In genomic region chr11:28099715-28100114, GRCh38 we compare ENCODE assay signal across 26 cellular contexts.
"Had no signal": no experiment of that assay in that cellular context is flagged by ENCODE, and none has a peak within 500 bp of the region (broad histone marks: within the 10 kb centered on the region; RNA-seq: fewer than 3 reads in every experiment).

No MANE protein-coding gene starts in this region.

- H3K27ac Mint-ChIP-seq: activated B cell treated with CpG ODN at 0.5 μM for 24 hours; activated CD4-positive, alpha-beta T cell treated with anti-CD3 and anti-CD28 coated beads for 36 hours; activated CD8-positive, alpha-beta T cell treated with anti-CD3 and anti-CD28 coated beads for 36 hours; activated naive CD4-positive, alpha-beta T cell treated with anti-CD3 and anti-CD28 coated beads, Interleukin-2, amount 50 U/mL, for 24 hours; activated T-helper 1 cell treated with anti-CD3 and anti-CD28 coated beads, Interleukin-12 subunit alpha, Interleukin-12 subunit beta, Interleukin-2, Interleukin-4 antibody, amounts not matched to agents 30 ng/mL and 10 ng/mL and 1 ng/mL, durations not matched to agents 14 hours and 24 hours and 36 hours; stimulated activated naive B cell treated with anti-CD40 and anti-IgM and Interleukin-4, amounts not matched to agents 10 μg/mL and 1 μg/mL and 100 μg/mL, for 72 hours had no signal

- DNase-seq: activated B cell treated with CpG ODN at 0.5 μM for 24 hours; activated CD4-positive, alpha-beta T cell treated with anti-CD3 and anti-CD28 coated beads for 36 hours; activated CD8-positive, alpha-beta T cell treated with anti-CD3 and anti-CD28 coated beads for 36 hours; activated gamma-delta T cell; aorta; caudate nucleus; dermis blood vessel endothelial cell; effector CD8-positive, alpha-beta T cell; glutamatergic neuron; immature natural killer cell; kidney glomerular epithelial cell; left ventricle myocardium inferior; midbrain; nucleus accumbens; stimulated activated CD4-positive, alpha-beta T cell treated with anti-CD3 and anti-CD28 coated beads, Interleukin-2, amount 100 ng/mL, for 48 hours; stimulated activated CD8-positive, alpha-beta memory T cell treated with anti-CD3 and anti-CD28 coated beads, Interleukin-4, amount 100 ng/mL, for 48 hours; stimulated activated naive B cell treated with anti-CD40 and anti-IgM and Interleukin-4, amounts not matched to agents 10 μg/mL and 1 μg/mL and 100 μg/mL, for 72 hours; T-helper 1 cell; testis; trophoblast cell had no signal

- H3K4me1 Mint-ChIP-seq: activated B cell treated with CpG ODN at 0.5 μM for 24 hours; activated CD4-positive, alpha-beta T cell treated with anti-CD3 and anti-CD28 coated beads for 36 hours; activated naive CD4-positive, alpha-beta T cell treated with anti-CD3 and anti-CD28 coated beads, Interleukin-2, amount 50 U/mL, for 24 hours; immature natural killer cell had no signal

- H3K36me3 ChIP-seq: left ventricle myocardium inferior had no signal

- H3K4me1 ChIP-seq: testis had no signal

- H3K4me3 Mint-ChIP-seq: activated B cell treated with CpG ODN at 0.5 μM for 24 hours; activated CD4-positive, alpha-beta T cell treated with anti-CD3 and anti-CD28 coated beads for 36 hours; activated CD8-positive, alpha-beta T cell treated with anti-CD3 and anti-CD28 coated beads for 36 hours; activated naive CD4-positive, alpha-beta T cell treated with anti-CD3 and anti-CD28 coated beads, Interleukin-2, amount 50 U/mL, for 24 hours; activated T-helper 1 cell treated with anti-CD3 and anti-CD28 coated beads, Interleukin-12 subunit alpha, Interleukin-12 subunit beta, Interleukin-2, Interleukin-4 antibody, amounts not matched to agents 30 ng/mL and 10 ng/mL and 1 ng/mL, durations not matched to agents 14 hours and 24 hours and 36 hours; immature natural killer cell; stimulated activated naive B cell treated with anti-CD40 and anti-IgM and Interleukin-4, amounts not matched to agents 10 μg/mL and 1 μg/mL and 100 μg/mL, for 72 hours had no signal

- H3K27me3 Mint-ChIP-seq: activated B cell treated with CpG ODN at 0.5 μM for 24 hours; activated CD4-positive, alpha-beta T cell treated with anti-CD3 and anti-CD28 coated beads for 36 hours; activated CD8-positive, alpha-beta T cell treated with anti-CD3 and anti-CD28 coated beads for 36 hours; activated naive CD4-positive, alpha-beta T cell treated with anti-CD3 and anti-CD28 coated beads, Interleukin-2, amount 50 U/mL, for 24 hours; brain; stimulated activated naive B cell treated with anti-CD40 and anti-IgM and Interleukin-4, amounts not matched to agents 10 μg/mL and 1 μg/mL and 100 μg/mL, for 72 hours had no signal

- ATAC-seq: activated CD4-positive, alpha-beta T cell treated with anti-CD3 and anti-CD28 coated beads for 36 hours; activated CD8-positive, alpha-beta T cell treated with anti-CD3 and anti-CD28 coated beads for 36 hours; esophagus mucosa; stimulated activated naive B cell treated with anti-CD40 and anti-IgM and Interleukin-4, amounts not matched to agents 10 μg/mL and 1 μg/mL and 100 μg/mL, for 72 hours had no signal

- H3K4me3 ChIP-seq: hepatocyte, left ventricle myocardium inferior, testis had no signal

- H3K36me3 Mint-ChIP-seq: activated naive CD4-positive, alpha-beta T cell treated with anti-CD3 and anti-CD28 coated beads, Interleukin-2, amount 50 U/mL, for 24 hours; brain; immature natural killer cell had no signal

- H3K9me3 Mint-ChIP-seq: activated B cell treated with CpG ODN at 0.5 μM for 24 hours; activated CD8-positive, alpha-beta T cell treated with anti-CD3 and anti-CD28 coated beads for 36 hours; activated naive CD4-positive, alpha-beta T cell treated with anti-CD3 and anti-CD28 coated beads, Interleukin-2, amount 50 U/mL, for 24 hours; activated T-helper 1 cell treated with anti-CD3 and anti-CD28 coated beads, Interleukin-12 subunit alpha, Interleukin-12 subunit beta, Interleukin-2, Interleukin-4 antibody, amounts not matched to agents 30 ng/mL and 10 ng/mL and 1 ng/mL, durations not matched to agents 14 hours and 24 hours and 36 hours; brain; immature natural killer cell; stimulated activated naive B cell treated with anti-CD40 and anti-IgM and Interleukin-4, amounts not matched to agents 10 μg/mL and 1 μg/mL and 100 μg/mL, for 72 hours had no signal

- H3K9me3 ChIP-seq: left ventricle myocardium inferior, testis had no signal

- FAIRE-seq: frontal cortex had no signal
